8 cellular contexts compared by ENCODE assay signal in genomic region chr2:214810670-214811069, GRCh38. TPM values are rescaled to one million over a fixed set of nuclear protein-coding genes. Genes with fewer than 3 reads are reported as not detected.
DNase-seq lines count a peak whose midpoint lies in the region; ATAC-seq and TF ChIP-seq lines count a peak whose summit lies in the region.

No MANE protein-coding gene starts in this region.

- no peaks in the 10 kb centered on the region for H3K27me3 ChIP-seq in heart right ventricle
- H3K27me3 ChIP-seq in vagina: no peaks in the 10 kb centered on the region

- H3K9me3 Mint-ChIP-seq in memory B cell: no peaks in the 10 kb centered on the region

- H3K9me3 ChIP-seq in heart right ventricle: no peaks in the 10 kb centered on the region
- no peaks in the 10 kb centered on the region for H3K9me3 ChIP-seq in vagina

- ATAC-seq in heart right ventricle: no peak
- no peak for ATAC-seq in memory B cell (ENCODE audit: low read depth)
- ATAC-seq in GM21723 (IDR thresholded peaks at IDR 0.05; ENCODE audit: unreplicated experiment): no peak
- ATAC-seq in GM21381 (IDR thresholded peaks at IDR 0.05; ENCODE audit: unreplicated experiment): no peak
- no peak for ATAC-seq in GM21526 (IDR thresholded peaks at IDR 0.05; ENCODE audit: low FRiP score, unreplicated experiment)

- intact Hi-C loops in heart right ventricle (cut with DNase I): no loop called here
- intact Hi-C loops in cardiac septum (cut with DNase I): no loop called here
- intact Hi-C loops in vagina (cut with DNase I): no loop called here

- WGBS in heart right ventricle, 2 donors: 43% methylated on average over 15 of the region's 15 CpGs

- H3K36me3 ChIP-seq in heart right ventricle: no peaks in the 10 kb centered on the region
- H3K36me3 ChIP-seq in vagina: no peaks in the 10 kb centered on the region

- DNase-seq in heart right ventricle: no peak
- DNase-seq in cardiac septum (ENCODE audit: low spot score): no peak
- peak; percentile 5 for DNase-seq in amniotic epithelial cell (ENCODE audit: low read depth)
- DNase-seq in memory B cell (ENCODE audit: low spot score in 2 of 2): no peak
- DNase-seq in vagina (ENCODE audit: extremely low spot score in 2 of 2): no peak

- H3K4me3 ChIP-seq in heart right ventricle: peak overlapping the region in 9 of 10 donors; percentile 51 to 94 (median 92)
- peak overlapping the region; percentile 36 to 87 for H3K4me3 ChIP-seq in vagina

- TF ChIP-seq CTCF in heart right ventricle (IDR thresholded peaks at IDR 0.05): no peak
- TF ChIP-seq CTCF in vagina (IDR thresholded peaks at IDR 0.05): no peak

- TF ChIP-seq POLR2A in vagina (IDR thresholded peaks at IDR 0.05): no peak

- H3K36me3 Mint-ChIP-seq in memory B cell: no peaks in the 10 kb centered on the region

- peak overlapping the region in 3 of 10 donors; percentile 66 to 94 (median 89) for H3K27ac ChIP-seq in heart right ventricle
- peak overlapping the region; percentile 93 for H3K27ac ChIP-seq in vagina

- no peaks in the 10 kb centered on the region for H3K27me3 Mint-ChIP-seq in memory B cell

- H3K4me3 Mint-ChIP-seq in memory B cell: peak overlapping the region; percentile 93

- peaks cover 20% of the 10 kb centered on the region for H3K4me1 Mint-ChIP-seq in memory B cell

- H3K4me1 ChIP-seq in heart right ventricle (peaks cover 0 to 34% (median 14%) of the 10 kb centered on the region in 9 donors), vagina (peaks cover 5% of the 10 kb centered on the region)

- no peak overlapping the region for H3K27ac Mint-ChIP-seq in memory B cell

RNA-seq across cellular contexts. Expression of gene BARD1, which starts 1.2 kb away (rescaled TPM):
- 10 to 100 TPM in 4 of 10 donors, 1 to 10 TPM in 6; 6.0 to 15.5 (median 9.3) TPM for total RNA-seq in heart right ventricle
- polyA plus RNA-seq in heart right ventricle: 1 to 10 TPM; 1.4 TPM
- 13.2 TPM for total RNA-seq in cardiac septum
- 21.6 TPM for total RNA-seq in vagina
